ENCODE assay signal across 8 cellular contexts in genomic region chr1:33080373-33080772, GRCh38. TPM values are rescaled to one million over a fixed set of nuclear protein-coding genes. Genes with fewer than 3 reads are reported as not detected.
DNase-seq lines count a peak whose midpoint lies in the region; ATAC-seq and TF ChIP-seq lines count a peak whose summit lies in the region.

No MANE protein-coding gene starts in this region.

- CTCF ChIA-PET in activated naive CD4-positive, alpha-beta T cell treated with anti-CD3 and anti-CD28 coated beads, Interleukin-2, amount 10 ng/mL, durations not matched to agents 7 days and 5 days (lab: Charles Lee): interaction anchor here (0.9 to 1.7 kb wide), 6 partner anchors 15 to 368 kb away, joined by 3 to 4 read pairs (median 4); no protein-coding TSS in a partner anchor

- 39 to 51% methylated on average over 6 of the region's 6 CpGs for WGBS in transverse colon (ENCODE audit: low coverage in 1 of 2), 2 donors

- no peaks in the 10 kb centered on the region for H3K9me3 ChIP-seq in transverse colon

- TF ChIP-seq CTCF in astrocyte of the spinal cord (IDR thresholded peaks at IDR 0.05; ENCODE audit: low read depth, low read length): no peak
- no peak for TF ChIP-seq CTCF in transverse colon (IDR thresholded peaks at IDR 0.05)

- TF ChIP-seq EP300 in transverse colon (IDR thresholded peaks at IDR 0.05; ENCODE audit: low read depth): no peak

- H3K4me3 ChIP-seq in astrocyte of the spinal cord (ENCODE audit: low read depth, low read length): peak overlapping the region; percentile 84
- peak overlapping the region in 3 of 4 donors; percentile 50 to 82 (median 74) for H3K4me3 ChIP-seq in transverse colon

- ATAC-seq in memory B cell (ENCODE audit: low read depth): no peak
- ATAC-seq in GM19397 (IDR thresholded peaks at IDR 0.05; ENCODE audit: unreplicated experiment): no peak

- no peaks in the 10 kb centered on the region for H3K36me3 Mint-ChIP-seq in activated naive CD4-positive, alpha-beta T cell treated with anti-CD3 and anti-CD28 coated beads, Interleukin-2, amount 10 ng/mL, durations not matched to agents 7 days and 5 days
- H3K36me3 Mint-ChIP-seq in memory B cell: no peaks in the 10 kb centered on the region

- H3K4me1 Mint-ChIP-seq in activated naive CD4-positive, alpha-beta T cell treated with anti-CD3 and anti-CD28 coated beads, Interleukin-2, amount 10 ng/mL, durations not matched to agents 7 days and 5 days: peaks cover 26% of the 10 kb centered on the region
- peaks cover 19% of the 10 kb centered on the region for H3K4me1 Mint-ChIP-seq in memory B cell

- peaks cover 32% of the 10 kb centered on the region for H3K27me3 Mint-ChIP-seq in activated naive CD4-positive, alpha-beta T cell treated with anti-CD3 and anti-CD28 coated beads, Interleukin-2, amount 10 ng/mL, durations not matched to agents 7 days and 5 days
- no peaks in the 10 kb centered on the region for H3K27me3 Mint-ChIP-seq in memory B cell

- in situ Hi-C loops in astrocyte of the spinal cord (cut with HindIII; ENCODE audit: low sequenced_read_pairs) (no loop called here), transverse colon (cut with MboI; ENCODE audit: low pct_ligation_motif_present in 1 of 4, low pct_unique_long_range_greater_than_20kb in 1 of 4, low sequenced_read_pairs in 3 of 4) (no loop called here)

- no peak for TF ChIP-seq POLR2A in transverse colon (IDR thresholded peaks at IDR 0.05)

- peak overlapping the region; percentile 73 for H3K4me3 Mint-ChIP-seq in activated naive CD4-positive, alpha-beta T cell treated with anti-CD3 and anti-CD28 coated beads, Interleukin-2, amount 10 ng/mL, durations not matched to agents 7 days and 5 days
- peak overlapping the region; percentile 85 for H3K4me3 Mint-ChIP-seq in memory B cell

- no peaks in the 10 kb centered on the region for H3K27me3 ChIP-seq in transverse colon

- no peak for DNase-seq in activated naive CD4-positive, alpha-beta T cell treated with anti-CD3 and anti-CD28 coated beads, Interleukin-2, amount 10 ng/mL, durations not matched to agents 7 days and 5 days
- DNase-seq in activated naive CD4-positive, alpha-beta T cell (lab: John Stamatoyannopoulos, UW): no peak
- no peak for DNase-seq in astrocyte of the spinal cord (ENCODE audit: low read depth, low spot score)
- no peak for DNase-seq in memory B cell (ENCODE audit: low spot score in 2 of 2)
- no peak for DNase-seq in transverse colon
- DNase-seq in stimulated activated CD4-positive, alpha-beta T cell treated with anti-CD3 and anti-CD28 coated beads, Interleukin-12 subunit alpha, Interleukin-12 subunit beta, amount 100 ng/mL, for 4 hours: no peak
- no peak for DNase-seq in COLO829 (ENCODE audit: low spot score)

- H3K27ac ChIP-seq in transverse colon: peak overlapping the region in 3 of 4 donors; percentile 70 to 79 (median 73)

- no peaks in the 10 kb centered on the region for H3K9me3 Mint-ChIP-seq in activated naive CD4-positive, alpha-beta T cell treated with anti-CD3 and anti-CD28 coated beads, Interleukin-2, amount 10 ng/mL, durations not matched to agents 7 days and 5 days
- H3K9me3 Mint-ChIP-seq in memory B cell: no peaks in the 10 kb centered on the region

- intact Hi-C loops in transverse colon (cut with DNase I; ENCODE audit: low total_unique reads): no loop called here

- no peaks in the 10 kb centered on the region for H3K36me3 ChIP-seq in transverse colon

- H3K27ac Mint-ChIP-seq in activated naive CD4-positive, alpha-beta T cell treated with anti-CD3 and anti-CD28 coated beads, Interleukin-2, amount 10 ng/mL, durations not matched to agents 7 days and 5 days: no peak overlapping the region
- H3K27ac Mint-ChIP-seq in memory B cell: peak overlapping the region; percentile 72

- peaks cover 5 to 26% (median 17%) of the 10 kb centered on the region in 4 donors for H3K4me1 ChIP-seq in transverse colon

RNA-seq across cellular contexts. Expression of gene AZIN2, which starts 0.6 kb away (rescaled TPM):
- 10 to 100 TPM; 11.6 to 93.3 (median 42.0) TPM for total RNA-seq in transverse colon

RNA-seq across cellular contexts. Expression of gene AK2, which starts 43.7 kb away (rescaled TPM):
- total RNA-seq in transverse colon: 100 to 1,000 TPM; 209 to 296 (median 211) TPM
